ENCODE assay signal across 17 cellular contexts in genomic region chr1:190119683-190120082, GRCh38.
A peak's percentile ranks its signal among the peaks of the same experiment; 100 is the strongest.
DNase-seq lines count a peak whose midpoint lies in the region; ATAC-seq and TF ChIP-seq lines count a peak whose summit lies in the region.
"Had no signal": no experiment of that assay in that cellular context is flagged by ENCODE, and none has a peak within 500 bp of the region (broad histone marks: within the 10 kb centered on the region; RNA-seq: fewer than 3 reads in every experiment).

No MANE protein-coding gene starts in this region.

- H2AK5ac ChIP-seq in IMR-90 (ENCODE audit: low read depth, low read length): no peak overlapping the region

- no peaks in the 10 kb centered on the region for H3K79me2 ChIP-seq in SU-DHL-6 (ENCODE audit: insufficient read depth, low read length)

- H3K23ac ChIP-seq in IMR-90 (ENCODE audit: low read depth, low read length): no peak overlapping the region

- BruUV-seq in IMR-90 (replicated peaks; lab: Mats Ljungman, UMichigan): no TSS peak

- H3K56ac ChIP-seq in IMR-90 (ENCODE audit: extremely low read depth, insufficient read depth, low read length): no peak overlapping the region

- H3K27ac ChIP-seq in IMR-90 (ENCODE audit: insufficient read depth, low read length) (no peak overlapping the region), SU-DHL-6 (ENCODE audit: low read depth, low read length) (no peak overlapping the region)
- H3K27ac ChIP-seq: HL-60 had no signal

- H3K27me3 ChIP-seq in IMR-90 (ENCODE audit: control insufficient read depth, insufficient read depth, low read length): no peaks in the 10 kb centered on the region
- no peaks in the 10 kb centered on the region for H3K27me3 ChIP-seq in SU-DHL-6 (ENCODE audit: low read length)

- TF ChIP-seq CTCF in IMR-90 (conservative IDR thresholded peaks at IDR 0.05; ENCODE audit: low read depth, low read length): no peak
- TF ChIP-seq CTCF in SU-DHL-6 (IDR thresholded peaks at IDR 0.05; ENCODE audit: insufficient read depth, low read length, poor library complexity, severe bottlenecking): no peak

- POLR2A ChIA-PET in IMR-90 (lab: Charles Lee; ENCODE audit: unreplicated experiment): no interaction called here

- H3K4me3 ChIP-seq in IMR-90 (ENCODE audit: insufficient read depth, low read depth, low read length) (no peak overlapping the region), SU-DHL-6 (ENCODE audit: insufficient read depth, low read length, poor library complexity, severe bottlenecking) (no peak overlapping the region)

- no peak overlapping the region for H4K91ac ChIP-seq in IMR-90 (ENCODE audit: insufficient read depth, low read depth, low read length)

- H3K18ac ChIP-seq in IMR-90 (ENCODE audit: low read depth, low read length): no peak overlapping the region

- no peak overlapping the region for H2BK20ac ChIP-seq in IMR-90 (ENCODE audit: low read depth, low read length)

- H3K36me3 ChIP-seq in IMR-90 (ENCODE audit: control insufficient read depth, insufficient read depth, low read length): no peaks in the 10 kb centered on the region
- H3K36me3 ChIP-seq in SU-DHL-6 (ENCODE audit: low read length): no peaks in the 10 kb centered on the region

- H3K9me3 ChIP-seq in IMR-90 (ENCODE audit: control insufficient read depth, insufficient read depth, low read length): no peaks in the 10 kb centered on the region
- no peaks in the 10 kb centered on the region for H3K9me3 ChIP-seq in SU-DHL-6 (ENCODE audit: insufficient read depth, low read length)
- H3K9me3 ChIP-seq: Caco-2 had no signal

- no CpG with 5 or more reads among the region's 2 CpGs for WGBS in IMR-90 (ENCODE audit: extremely low coverage in 2 of 2, insufficient read length in 1 of 2), 2 experiments

- no peak overlapping the region for H2AK9ac ChIP-seq in IMR-90 (replicated peaks; ENCODE audit: low read depth, low read length, poor library complexity)

- no peaks in the 10 kb centered on the region for H3K9me1 ChIP-seq in IMR-90 (ENCODE audit: insufficient read depth, low read length)

- no peaks in the 10 kb centered on the region for H4K20me1 ChIP-seq in IMR-90 (ENCODE audit: insufficient read depth, low read length)
- no peaks in the 10 kb centered on the region for H4K20me1 ChIP-seq in SU-DHL-6 (ENCODE audit: low read depth, low read length)

- TF ChIP-seq RAD21 in IMR-90 (IDR thresholded peaks at IDR 0.05; ENCODE audit: low read length): no peak

- CTCF ChIA-PET in IMR-90 (lab: Yijun Ruan, JAX): no interaction called here

- no peak overlapping the region for H3K9ac ChIP-seq in IMR-90 (ENCODE audit: low read depth, low read length)
- no peak overlapping the region for H3K9ac ChIP-seq in SU-DHL-6 (ENCODE audit: low read length)

- H2BK120ac ChIP-seq in IMR-90 (ENCODE audit: low read depth, low read length): no peak overlapping the region

- no peak overlapping the region for H3K4ac ChIP-seq in IMR-90 (ENCODE audit: low read depth, low read length)

- H3F3A ChIP-seq in SU-DHL-6 (ENCODE audit: insufficient read depth): no peaks in the 10 kb centered on the region

- no peak overlapping the region for H4K5ac ChIP-seq in IMR-90 (ENCODE audit: low read depth, low read length)

- in situ Hi-C loops in IMR-90 (cut with MboI; ENCODE audit: low sequenced_read_pairs): no loop called here

- dilution Hi-C loops in IMR-90 (cut with HindIII; ENCODE audit: low sequenced_read_pairs, unreplicated experiment): no loop called here

- DNase-seq in NCI-H2227 treated with DMSO at 0.1 percent for 48 hours (lab: John Stamatoyannopoulos, UW) (peak; percentile 8), NCI-H2227 (lab: John Stamatoyannopoulos, UW; ENCODE audit: unreplicated experiment) (no peak), IMR-90 (no peak), myocyte (ENCODE audit: low read depth) (peak; percentile 17), HCEC 1CT (no peak), left cardiac atrium (no peak), hypothalamus (lab: John Stamatoyannopoulos, UW) (no peak)
- DNase-seq: Caco-2; CD4-positive, alpha-beta T cell; DMS53; EL; NCI-H1417 treated with DMSO at 0.1 percent for 48 hours; NCI-H2029; NCI-H510A treated with DMSO at 0.1 percent for 48 hours; SHP77 had no signal

- no peak overlapping the region; the same call in 1 of the 2 replicates for H3K14ac ChIP-seq in IMR-90 (replicated peaks; ENCODE audit: low read depth, low read length)

- no peaks in the 10 kb centered on the region for H3K4me1 ChIP-seq in IMR-90 (ENCODE audit: control insufficient read depth, insufficient read depth, low read length)
- H3K4me1 ChIP-seq: Caco-2 had no signal

- H3K4me2 ChIP-seq in IMR-90 (ENCODE audit: low read depth, low read length) (no peak overlapping the region), SU-DHL-6 (ENCODE audit: low read depth, low read length, poor library complexity, severe bottlenecking) (no peak overlapping the region)

- no peak for TF ChIP-seq POLR2A in IMR-90 (IDR thresholded peaks at IDR 0.05; ENCODE audit: low read depth, low read length)

- H2AFZ ChIP-seq in IMR-90 (replicated peaks; ENCODE audit: low read length, poor library complexity) (peak overlapping the region; percentile 65), SU-DHL-6 (ENCODE audit: low read depth, low read length, severe bottlenecking) (peak overlapping the region; percentile 89)

- ATAC-seq in IMR-90 (ENCODE audit: low read depth) (no peak), left cardiac atrium (no peak)

- no peak overlapping the region for H2BK5ac ChIP-seq in IMR-90 (ENCODE audit: low read depth, low read length, poor library complexity, severe bottlenecking)

- intact Hi-C loops in IMR-90 (cut with micrococcal nuclease): no loop called here
- intact Hi-C loops in left cardiac atrium (cut with DNase I): no loop called here

- H2BK15ac ChIP-seq in IMR-90 (ENCODE audit: low read depth, low read length): no peak overlapping the region

- no peak overlapping the region for H4K8ac ChIP-seq in IMR-90 (ENCODE audit: low read depth in 2 of 2, low read length in 2 of 2)

- no peaks in the 10 kb centered on the region for H3K79me1 ChIP-seq in IMR-90 (ENCODE audit: low read depth in 1 of 2, low read length in 2 of 2)

- no peaks in the 10 kb centered on the region for H3K9me2 ChIP-seq in SU-DHL-6 (replicated peaks; ENCODE audit: insufficient read depth, low read length)

TF ChIP-seq in IMR-90, 13 proteins besides CTCF, POLR2A, EP300 and RAD21:
- TF ChIP-seq RCOR1 (IDR thresholded peaks at IDR 0.05; ENCODE audit: insufficient replicate concordance, low read length) (no peak), MXI1 (IDR thresholded peaks at IDR 0.05; ENCODE audit: borderline replicate concordance, low read depth, low read length) (no peak), BHLHE40 (IDR thresholded peaks at IDR 0.05; ENCODE audit: low read depth, low read length) (no peak), ELK1 (IDR thresholded peaks at IDR 0.05; ENCODE audit: borderline replicate concordance, low read depth, low read length) (no peak), SMC3 (IDR thresholded peaks at IDR 0.05; ENCODE audit: low read depth, low read length) (no peak), CHD1 (IDR thresholded peaks at IDR 0.05; ENCODE audit: low read depth, low read length) (no peak), USF2 (IDR thresholded peaks at IDR 0.05; ENCODE audit: low read depth, low read length) (no peak), MAFK (IDR thresholded peaks at IDR 0.05; ENCODE audit: low read depth, low read length) (no peak), NFE2L2 (IDR thresholded peaks at IDR 0.05; ENCODE audit: low read depth, low read length) (no peak), CEBPB (IDR thresholded peaks at IDR 0.05; ENCODE audit: low read depth, low read length) (no peak), FOS (IDR thresholded peaks at IDR 0.05; ENCODE audit: low read depth, low read length) (no peak), MAZ (IDR thresholded peaks at IDR 0.05; ENCODE audit: borderline replicate concordance, low read depth, low read length) (no peak), RFX5 (IDR thresholded peaks at IDR 0.05; ENCODE audit: low read depth, low read length) (no peak)
TF ChIP-seq in IMR-90: peak in this region for 0.

Comparison
In these comparisons a context has a peak if more than half of its experiments do, and no peak if none do; other contexts are left out.
1. DNase-seq: peak in NCI-H2227 treated with DMSO at 0.1 percent for 48 hours (single experiment) and myocyte (single experiment); none in NCI-H2227 (single experiment), IMR-90 (single experiment), HCEC 1CT (single experiment), left cardiac atrium (single experiment) and hypothalamus (0 of 51).